Comparison of ENCODE assay signal across 17 cellular contexts in genomic region chr2:234478121-234478858, GRCh38. TPM values are rescaled to one million over a fixed set of nuclear protein-coding genes. Genes with fewer than 3 reads are reported as not detected.
DNase-seq lines count a peak whose midpoint lies in the region; ATAC-seq lines count a peak whose summit lies in the region.
"Had no signal": no experiment of that assay in that cellular context is flagged by ENCODE, and none has a peak within 500 bp of the region (broad histone marks: within the 10 kb centered on the region; RNA-seq: fewer than 3 reads in every experiment).

No MANE protein-coding gene starts in this region.

- no peaks in the 10 kb centered on the region for H3K36me3 Mint-ChIP-seq in T-cell

- POLR2A ChIA-PET in T-cell (lab: Charles Lee), result interaction anchor here in 1 of 2 donors (0.5 to 1.0 kb wide), 3 partner anchors 24 to 188 kb away, joined by 3 to 5 read pairs (median 4); no protein-coding TSS in a partner anchor

- H3K36me3 ChIP-seq in mesenchymal stem cell (ENCODE audit: control insufficient read depth in 1 of 2, insufficient read depth in 2 of 2, low read depth in 1 of 2, low read length in 2 of 2), result peaks cover 0 to 5% of the 10 kb centered on the region in 2 experiments
- H3K36me3 ChIP-seq: ascending aorta, lower lobe of right lung, spleen had no signal

- H3K9me3 Mint-ChIP-seq in T-cell, result no peaks in the 10 kb centered on the region
- H3K9me3 Mint-ChIP-seq: naive thymus-derived CD8-positive, alpha-beta T cell had no signal

- H3K4me1 ChIP-seq in mesenchymal stem cell (ENCODE audit: control insufficient read depth, insufficient read depth, low read depth, low read length) (no peaks in the 10 kb centered on the region), right cardiac atrium (ENCODE audit: control insufficient read depth, insufficient read depth, low read length) (no peaks in the 10 kb centered on the region)
- H3K4me1 ChIP-seq: ascending aorta, lower lobe of right lung, psoas muscle had no signal

- no peaks in the 10 kb centered on the region for H3K27me3 ChIP-seq in mesenchymal stem cell (ENCODE audit: control insufficient read depth in 1 of 2, insufficient read depth in 1 of 2, low read length in 2 of 2)
- no peaks in the 10 kb centered on the region for H3K27me3 ChIP-seq in right cardiac atrium (ENCODE audit: control insufficient read depth, insufficient read depth)
- H3K27me3 ChIP-seq: ascending aorta, spleen had no signal

- H3K4me3 Mint-ChIP-seq in T-cell, result no peak overlapping the region

- no peaks in the 10 kb centered on the region for H3K27me3 Mint-ChIP-seq in T-cell
- H3K27me3 Mint-ChIP-seq: naive thymus-derived CD8-positive, alpha-beta T cell had no signal

- intact Hi-C loops in right cardiac atrium (cut with DNase I), result no loop called here

- DNase-seq in activated T-cell treated with anti-CD3 and anti-CD28 coated beads for 4 hours (peak; percentile 38), T-cell (no peak), mesenchymal stem cell (no peak), NCI-H1694 treated with DMSO at 0.1 percent for 48 hours (lab: John Stamatoyannopoulos, UW) (no peak), NCI-H524 treated with DMSO at 0.1 percent for 48 hours (lab: John Stamatoyannopoulos, UW) (no peak), right cardiac atrium (no peak)
- no peak for DNase-seq in activated T-cell treated with anti-CD3 and anti-CD28 coated beads, Interleukin-2, amount 50 U/mL, for 1 hour
- DNase-seq in activated naive CD4-positive, alpha-beta T cell treated with anti-CD3 and anti-CD28 coated beads, Interleukin-2, amount 50 U/mL, for 16 hours, result peak; percentile 51
- DNase-seq: ACHN; COR-L47; lower lobe of right lung; naive thymus-derived CD8-positive, alpha-beta T cell; NCI-H2107; NCI-H748 treated with DMSO at 0.1 percent for 48 hours; psoas muscle; spleen had no signal

- H2BK15ac ChIP-seq in mesenchymal stem cell (ENCODE audit: low read depth, poor library complexity, severe bottlenecking), result no peak overlapping the region

- H2BK120ac ChIP-seq in mesenchymal stem cell (ENCODE audit: low read depth, low read length), result no peak overlapping the region

- H3K23ac ChIP-seq in mesenchymal stem cell (ENCODE audit: low read length in 2 of 2), result no peak overlapping the region

- WGBS in mesenchymal stem cell, result 88% methylated on average over 2 of the region's 4 CpGs
- 82% methylated on average over 4 of the region's 4 CpGs for WGBS in right cardiac atrium

- peak overlapping the region; percentile 55 for H2AK5ac ChIP-seq in mesenchymal stem cell (ENCODE audit: low read length, severe bottlenecking)

- H2BK12ac ChIP-seq in mesenchymal stem cell (ENCODE audit: low read length in 2 of 2), result no peak overlapping the region

- H3K4me3 ChIP-seq in mesenchymal stem cell (ENCODE audit: insufficient read depth in 1 of 2, low read depth in 1 of 2, low read length in 2 of 2) (no peak overlapping the region), right cardiac atrium (ENCODE audit: low read length) (no peak overlapping the region)
- H3K4me3 ChIP-seq: ascending aorta, lower lobe of right lung, psoas muscle, spleen had no signal

- H3K4me2 ChIP-seq in mesenchymal stem cell (ENCODE audit: low read length, poor library complexity, severe bottlenecking), result no peak overlapping the region

- no peak overlapping the region for H3K9ac ChIP-seq in mesenchymal stem cell (ENCODE audit: low read length)

- no peak overlapping the region for H3K4ac ChIP-seq in mesenchymal stem cell (ENCODE audit: low read depth in 1 of 2, low read length in 2 of 2)

- H2BK5ac ChIP-seq in mesenchymal stem cell (ENCODE audit: low read depth, low read length, poor library complexity, severe bottlenecking), result no peak overlapping the region

- CTCF ChIA-PET in T-cell (lab: Charles Lee), result interaction anchor here (0.9 to 1.3 kb wide), 2 partner anchors 12 to 29 kb away, joined by 3 to 5 read pairs; no protein-coding TSS in a partner anchor

- H3K9me3 ChIP-seq in mesenchymal stem cell (ENCODE audit: control insufficient read depth, low read length), result no peaks in the 10 kb centered on the region
- H3K9me3 ChIP-seq in right cardiac atrium (ENCODE audit: control insufficient read depth, low read length), result no peaks in the 10 kb centered on the region
- H3K9me3 ChIP-seq: ascending aorta, lower lobe of right lung, psoas muscle, spleen had no signal

- H3K27ac ChIP-seq in mesenchymal stem cell (ENCODE audit: low read length, poor library complexity, severe bottlenecking) (no peak overlapping the region), right cardiac atrium (ENCODE audit: low read length) (no peak overlapping the region)
- H3K27ac ChIP-seq: ascending aorta, lower lobe of right lung, psoas muscle, spleen had no signal

- H3K14ac ChIP-seq in mesenchymal stem cell (ENCODE audit: low read length in 2 of 2), result no peak overlapping the region

- no peak overlapping the region for H2AFZ ChIP-seq in mesenchymal stem cell (ENCODE audit: low read depth, low read length)

- no peak overlapping the region for H3K18ac ChIP-seq in mesenchymal stem cell (ENCODE audit: low read depth in 1 of 2, low read length in 2 of 2)

- H3K79me1 ChIP-seq in mesenchymal stem cell (replicated peaks; ENCODE audit: low read length, poor library complexity, severe bottlenecking), result no peaks in the 10 kb centered on the region

- peaks cover 49 to 71% (median 68%) of the 10 kb centered on the region in 3 donors for H3K4me1 Mint-ChIP-seq in T-cell

- ATAC-seq in T-cell (replicated peaks in 1 of 4) (peak in 3 of 4 experiments; percentile 37 to 44 (median 40)), right cardiac atrium (no peak)
- ATAC-seq: lower lobe of right lung; naive thymus-derived CD8-positive, alpha-beta T cell; psoas muscle had no signal

- no peak overlapping the region for H4K8ac ChIP-seq in mesenchymal stem cell (ENCODE audit: low read length)

- H4K91ac ChIP-seq in mesenchymal stem cell (ENCODE audit: low read length), result no peak overlapping the region

- peak overlapping the region; percentile 39 to 48 for H3K27ac Mint-ChIP-seq in T-cell

RNA-seq across cellular contexts. Expression of gene ARL4C, which starts 18.6 kb away (rescaled TPM):
- 100 to 1,000 TPM; 209 to 424 (median 294) TPM for total RNA-seq in T-cell
- 16.2 TPM for polyA plus RNA-seq in mesenchymal stem cell (2013, experiment 1 of 2)
- polyA plus RNA-seq in mesenchymal stem cell (2013, experiment 2 of 2), result 15.9 TPM
- total RNA-seq in right cardiac atrium, result 1 to 10 TPM; 2.3 to 5.8 (median 4.4) TPM
- polyA plus RNA-seq in right cardiac atrium, result 1.2 TPM

Comparison
In these comparisons a context has a peak if more than half of its experiments do, and no peak if none do; other contexts are left out.
1. DNase-seq: peak in activated T-cell treated with anti-CD3 and anti-CD28 coated beads for 4 hours (single experiment) and activated naive CD4-positive, alpha-beta T cell treated with anti-CD3 and anti-CD28 coated beads, Interleukin-2, amount 50 U/mL, for 16 hours (single experiment); none in activated T-cell treated with anti-CD3 and anti-CD28 coated beads, Interleukin-2, amount 50 U/mL, for 1 hour (single experiment), T-cell (0 of 34), mesenchymal stem cell (single experiment), NCI-H1694 treated with DMSO at 0.1 percent for 48 hours (single experiment), NCI-H524 treated with DMSO at 0.1 percent for 48 hours (single experiment) and right cardiac atrium (0 of 3).
2. ATAC-seq: peak in T-cell (3 of 4); none in right cardiac atrium (0 of 2).
3. RNA of gene ARL4C, which starts 18.6 kb away (total RNA-seq): 209 to 424 TPM in T-cell; 2.3 to 5.8 TPM in right cardiac atrium; every median in the first group is over 10 times any median in the second.